19 cellular contexts compared by ENCODE assay signal in genomic region chr10:88840104-88840503, GRCh38. TPM values are rescaled to one million over a fixed set of nuclear protein-coding genes. Genes with fewer than 3 reads are reported as not detected.
"Had no signal": no experiment of that assay in that cellular context is flagged by ENCODE, and none has a peak within 500 bp of the region (broad histone marks: within the 10 kb centered on the region; RNA-seq: fewer than 3 reads in every experiment).

No MANE protein-coding gene starts in this region.

- ATAC-seq: activated CD8-positive, alpha-beta T cell treated with anti-CD3 and anti-CD28 coated beads for 36 hours; activated naive CD4-positive, alpha-beta T cell treated with anti-CD3 and anti-CD28 coated beads, Interleukin-2, amount 50 U/mL, for 72 hours; gastroesophageal sphincter; T-helper 17 cell had no signal

- FAIRE-seq: keratinocyte had no signal

- H3K27me3 ChIP-seq: gastroesophageal sphincter had no signal

- H3K4me1 ChIP-seq: gastroesophageal sphincter had no signal

- H3K4me1 Mint-ChIP-seq: nephron progenitor cell had no signal

- H3K27ac Mint-ChIP-seq: activated CD8-positive, alpha-beta T cell treated with anti-CD3 and anti-CD28 coated beads for 36 hours; activated naive CD4-positive, alpha-beta T cell treated with anti-CD3 and anti-CD28 coated beads, Interleukin-2, amount 50 U/mL, for 72 hours; nephron progenitor cell; T-helper 17 cell had no signal

- DNase-seq: activated CD4-positive, alpha-beta T cell treated with anti-CD3 and anti-CD28 coated beads for 48 hours; activated CD8-positive, alpha-beta memory T cell treated with anti-CD3 and anti-CD28 coated beads, Interleukin-2, amount 50 U/mL, for 4 hours; activated CD8-positive, alpha-beta T cell treated with anti-CD3 and anti-CD28 coated beads for 36 hours; activated effector memory CD4-positive, alpha-beta T cell treated with anti-CD3 and anti-CD28 coated beads, Interleukin-2, amount 50 U/mL, for 16 hours; activated T-cell treated with anti-CD3 and anti-CD28 coated beads, Interleukin-2, amount 50 U/mL, for 48 hours; amniotic stem cell; cerebellar nuclear complex; dermis blood vessel endothelial cell; nephron progenitor cell; stimulated activated CD4-positive, alpha-beta T cell treated with anti-CD3 and anti-CD28 coated beads, Interleukin-12 subunit alpha, Interleukin-12 subunit beta, amount 100 ng/mL, for 4 hours; stimulated activated CD4-positive, alpha-beta T cell treated with anti-CD3 and anti-CD28 coated beads, Interleukin-2, amount 100 ng/mL, for 24 hours; T-helper 17 cell had no signal

- H3K36me3 Mint-ChIP-seq: activated naive CD4-positive, alpha-beta T cell treated with anti-CD3 and anti-CD28 coated beads, Interleukin-2, amount 50 U/mL, for 72 hours had no signal

- H3K9me3 Mint-ChIP-seq: activated CD8-positive, alpha-beta T cell treated with anti-CD3 and anti-CD28 coated beads for 36 hours; activated naive CD4-positive, alpha-beta T cell treated with anti-CD3 and anti-CD28 coated beads, Interleukin-2, amount 50 U/mL, for 72 hours; nephron progenitor cell had no signal

- H3K27ac ChIP-seq: gastroesophageal sphincter had no signal

- H3K36me3 ChIP-seq: gastroesophageal sphincter had no signal

- H3K4me3 Mint-ChIP-seq: activated CD8-positive, alpha-beta T cell treated with anti-CD3 and anti-CD28 coated beads for 36 hours; nephron progenitor cell; T-helper 17 cell had no signal

- H3K9me3 ChIP-seq: gastroesophageal sphincter had no signal

- H3K4me3 ChIP-seq: gastroesophageal sphincter had no signal

RNA-seq across cellular contexts. Expression of gene ANKRD22, which starts 11.5 kb away (rescaled TPM):
- total RNA-seq: activated CD8-positive, alpha-beta T cell treated with anti-CD3 and anti-CD28 coated beads for 36 hours; dermis blood vessel endothelial cell; pulmonary artery endothelial cell; T-helper 17 cell had no signal

RNA-seq across cellular contexts. Expression of gene LIPM, which starts 37.6 kb away (rescaled TPM):
- total RNA-seq: activated CD8-positive, alpha-beta T cell treated with anti-CD3 and anti-CD28 coated beads for 36 hours; activated naive CD4-positive, alpha-beta T cell treated with anti-CD3 and anti-CD28 coated beads, Interleukin-2, amount 50 U/mL, for 72 hours; dermis blood vessel endothelial cell; epithelial cell of proximal tubule; gastroesophageal sphincter; osteoblast; pulmonary artery endothelial cell; T-helper 17 cell; ureter had no signal
